ENCODE assay signal across 12 cellular contexts in the genomic region with DNA sequence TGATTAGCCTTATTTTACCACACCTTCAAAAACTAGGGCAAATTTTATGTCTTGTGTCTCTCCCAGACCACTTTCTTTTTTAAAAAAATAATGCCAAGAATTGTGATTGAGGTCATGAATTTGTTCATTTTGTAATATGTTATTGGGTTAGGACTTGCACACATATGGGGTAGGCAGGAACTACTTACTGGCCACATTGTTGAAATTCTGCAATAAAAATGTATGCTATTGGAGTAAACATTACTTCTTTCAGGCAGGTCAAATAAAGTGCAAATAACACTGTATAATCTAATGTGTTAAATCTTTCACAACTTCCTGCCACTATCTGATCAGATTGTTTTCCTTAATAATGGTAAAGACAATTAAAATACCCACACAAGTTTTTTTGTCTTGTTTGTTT.
DNase-seq lines count a peak whose midpoint lies in the region; ATAC-seq and TF ChIP-seq lines count a peak whose summit lies in the region.
"Had no signal": no experiment of that assay in that cellular context is flagged by ENCODE, and none has a peak within 500 bp of the region (broad histone marks: within the 10 kb centered on the region; RNA-seq: fewer than 3 reads in every experiment).

No MANE protein-coding gene starts in this region.

- no peak for ATAC-seq in HG02938 (IDR thresholded peaks at IDR 0.05; ENCODE audit: unreplicated experiment)
- ATAC-seq: HCT116 had no signal

- no peak overlapping the region for H3K27ac ChIP-seq in dorsolateral prefrontal cortex
- H3K27ac ChIP-seq: BLaER1 had no signal

- no peak overlapping the region for H3K4me3 ChIP-seq in dorsolateral prefrontal cortex
- H3K4me3 ChIP-seq: BLaER1 had no signal

- intact Hi-C loops in dorsolateral prefrontal cortex (cut with DNase I): no loop called here

- no peak for TF ChIP-seq CTCF in dorsolateral prefrontal cortex (IDR thresholded peaks at IDR 0.05 in 54 of 56, conservative IDR thresholded peaks at IDR 0.05 in 2 of 56; ENCODE audit: low read depth in 1 of 56, partially characterized antibody in 56 of 56)

- DNase-seq in H4 (ENCODE audit: low spot score) (peak; percentile 10), amniotic epithelial cell (ENCODE audit: low read depth) (peak; percentile 34), fibroblast of peridontal ligament (ENCODE audit: extremely low read depth) (peak; percentile 29), renal cortical epithelial cell (ENCODE audit: low read depth) (peak; percentile 17), dermis blood vessel endothelial cell (no peak), hippocampal formation (lab: John Stamatoyannopoulos, UW) (no peak), dorsolateral prefrontal cortex (no peak)
- DNase-seq: AML-193, DMS53 had no signal

- H3K27me3 ChIP-seq in dorsolateral prefrontal cortex: no peaks in the 10 kb centered on the region
- H3K27me3 ChIP-seq: BLaER1 had no signal

Comparison
In these comparisons a context has a peak if more than half of its experiments do, and no peak if none do; other contexts are left out.
1. DNase-seq: peak in H4 (single experiment), amniotic epithelial cell (single experiment), fibroblast of peridontal ligament (single experiment) and renal cortical epithelial cell (single experiment); none in dermis blood vessel endothelial cell (single experiment), hippocampal formation (0 of 2) and dorsolateral prefrontal cortex (0 of 10).